Comparison of ENCODE assay signal across 1 cellular context in the genomic region with DNA sequence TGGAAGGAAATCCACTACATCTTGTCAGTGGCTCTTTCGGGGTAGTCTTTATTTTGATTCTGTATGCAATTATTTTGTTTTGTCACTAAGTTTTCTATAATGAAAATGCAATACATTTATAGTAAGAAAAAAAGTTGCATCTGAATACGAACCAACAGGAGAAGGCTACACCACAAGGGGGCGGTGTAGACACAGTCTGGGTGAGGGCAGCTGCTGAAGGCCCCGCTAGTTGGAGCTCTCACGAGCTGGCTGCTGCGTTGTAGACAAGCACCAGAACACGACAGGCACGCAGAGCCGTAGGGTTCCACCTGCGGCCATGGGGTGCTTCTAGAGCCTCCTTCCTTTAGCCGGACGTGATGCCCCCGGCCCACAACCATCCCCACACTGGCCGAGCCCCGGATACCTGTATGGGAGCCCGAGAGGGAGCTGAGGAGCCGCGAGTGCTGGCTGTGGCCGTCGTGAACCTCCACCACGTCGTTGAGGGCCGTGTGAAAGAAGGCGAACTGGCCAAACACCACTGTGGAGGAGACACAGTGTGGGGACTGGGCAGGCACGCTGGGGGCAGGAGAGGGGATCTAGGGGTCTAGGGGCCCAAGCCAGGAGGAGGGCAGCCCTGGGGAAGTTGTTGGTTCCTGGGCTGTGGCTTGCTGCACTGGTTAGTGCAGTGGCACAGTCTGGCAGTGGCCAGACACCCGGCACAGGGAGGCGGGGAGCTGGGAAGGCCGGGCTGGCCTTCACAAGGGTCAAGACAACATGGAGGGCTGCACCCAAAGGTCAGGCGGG.
A peak's percentile ranks its signal among the peaks of the same experiment; 100 is the strongest.
TF ChIP-seq lines count a peak whose summit lies in the region.

No MANE protein-coding gene starts in this region.

TF ChIP-seq in K562, 482 proteins besides CTCF, POLR2A, EP300 and RAD21 (continued from another document):
- TF ChIP-seq KAT7 (CRISPR knock-in tag; IDR thresholded peaks at IDR 0.05; ENCODE audit: borderline replicate concordance) (no peak), JUND (IDR thresholded peaks at IDR 0.05; ENCODE audit: borderline replicate concordance, low read depth, low read length) (0 out of 2 replicates have a peak, but pooled peaks have one; percentile 36), JUND (tag; IDR thresholded peaks at IDR 0.05; ENCODE audit: borderline replicate concordance, low read depth, low read length) (no peak), DIDO1 (tag; IDR thresholded peaks at IDR 0.05; ENCODE audit: low read depth) (no peak), XRCC5 (IDR thresholded peaks at IDR 0.05; ENCODE audit: low read depth, low read length) (peak; percentile 88), SMAD4 (CRISPR knock-in tag; conservative IDR thresholded peaks at IDR 0.05) (0 out of 2 replicates have a peak, but pooled peaks have one; percentile 42), NFYB (IDR thresholded peaks at IDR 0.05; ENCODE audit: extremely low read depth, insufficient read length) (no peak), RB1 (IDR thresholded peaks at IDR 0.05; ENCODE audit: low read depth) (peak; percentile 38; the same call in 1 of the 2 replicates), ERF (CRISPR knock-in tag; IDR thresholded peaks at IDR 0.05) (no peak), TEAD1 (CRISPR knock-in tag; IDR thresholded peaks at IDR 0.05) (0 out of 4 replicates have a peak, but pooled peaks of 1 of the 2 experiments have one; percentile 48), HCFC1 (IDR thresholded peaks at IDR 0.05; ENCODE audit: low read depth, low read length) (0 out of 2 replicates have a peak, but pooled peaks have one; percentile 16), CXXC5 (CRISPR knock-in tag; IDR thresholded peaks at IDR 0.05) (peak; percentile 59; the same call in 1 of the 2 replicates), CHD1 (IDR thresholded peaks at IDR 0.05; ENCODE audit: low read length) (no peak), TAF7 (tag; IDR thresholded peaks at IDR 0.05) (no peak), RCOR1 (IDR thresholded peaks at IDR 0.05; ENCODE audit: borderline replicate concordance in 1 of 2, low read depth in 2 of 2, low read length in 2 of 2) (0 out of 4 replicates have a peak, but pooled peaks of 1 of the 2 experiments have one; percentile 30), KDM5B (IDR thresholded peaks at IDR 0.05; ENCODE audit: insufficient replicate concordance, low read depth, low read length) (no peak), BHLHE40 (IDR thresholded peaks at IDR 0.05; ENCODE audit: low read length) (peak; percentile 44; the same call in 1 of the 2 replicates), TAF9B (IDR thresholded peaks at IDR 0.05; ENCODE audit: partially characterized antibody) (no peak)
- TF ChIP-seq, protein P1, sequence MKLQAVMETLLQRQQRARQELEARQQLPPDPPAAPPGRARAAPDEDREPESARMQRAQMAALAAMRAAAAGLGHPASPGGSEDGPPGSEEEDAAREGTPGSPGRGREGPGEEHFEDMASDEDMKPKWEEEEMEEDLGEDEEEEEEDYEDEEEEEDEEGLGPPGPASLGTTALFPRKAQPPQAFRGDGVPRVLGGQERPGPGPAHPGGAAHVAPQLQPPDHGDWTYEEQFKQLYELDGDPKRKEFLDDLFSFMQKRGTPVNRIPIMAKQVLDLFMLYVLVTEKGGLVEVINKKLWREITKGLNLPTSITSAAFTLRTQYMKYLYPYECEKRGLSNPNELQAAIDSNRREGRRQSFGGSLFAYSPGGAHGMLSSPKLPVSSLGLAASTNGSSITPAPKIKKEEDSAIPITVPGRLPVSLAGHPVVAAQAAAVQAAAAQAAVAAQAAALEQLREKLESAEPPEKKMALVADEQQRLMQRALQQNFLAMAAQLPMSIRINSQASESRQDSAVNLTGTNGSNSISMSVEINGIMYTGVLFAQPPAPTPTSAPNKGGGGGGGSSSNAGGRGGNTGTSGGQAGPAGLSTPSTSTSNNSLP (IDR thresholded peaks at IDR 0.05; ENCODE audit: borderline replicate concordance, low read depth, low read length): no peak
- TF ChIP-seq, protein P2, sequence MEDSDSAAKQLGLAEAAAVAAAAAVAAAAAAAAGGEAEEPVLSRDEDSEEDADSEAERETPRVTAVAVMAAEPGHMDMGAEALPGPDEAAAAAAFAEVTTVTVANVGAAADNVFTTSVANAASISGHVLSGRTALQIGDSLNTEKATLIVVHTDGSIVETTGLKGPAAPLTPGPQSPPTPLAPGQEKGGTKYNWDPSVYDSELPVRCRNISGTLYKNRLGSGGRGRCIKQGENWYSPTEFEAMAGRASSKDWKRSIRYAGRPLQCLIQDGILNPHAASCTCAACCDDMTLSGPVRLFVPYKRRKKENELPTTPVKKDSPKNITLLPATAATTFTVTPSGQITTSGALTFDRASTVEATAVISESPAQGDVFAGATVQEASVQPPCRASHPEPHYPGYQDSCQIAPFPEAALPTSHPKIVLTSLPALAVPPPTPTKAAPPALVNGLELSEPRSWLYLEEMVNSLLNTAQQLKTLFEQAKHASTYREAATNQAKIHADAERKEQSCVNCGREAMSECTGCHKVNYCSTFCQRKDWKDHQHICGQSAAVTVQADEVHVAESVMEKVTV (CRISPR knock-in tag; IDR thresholded peaks at IDR 0.05): peak; percentile 62
- TF ChIP-seq, protein P3, sequence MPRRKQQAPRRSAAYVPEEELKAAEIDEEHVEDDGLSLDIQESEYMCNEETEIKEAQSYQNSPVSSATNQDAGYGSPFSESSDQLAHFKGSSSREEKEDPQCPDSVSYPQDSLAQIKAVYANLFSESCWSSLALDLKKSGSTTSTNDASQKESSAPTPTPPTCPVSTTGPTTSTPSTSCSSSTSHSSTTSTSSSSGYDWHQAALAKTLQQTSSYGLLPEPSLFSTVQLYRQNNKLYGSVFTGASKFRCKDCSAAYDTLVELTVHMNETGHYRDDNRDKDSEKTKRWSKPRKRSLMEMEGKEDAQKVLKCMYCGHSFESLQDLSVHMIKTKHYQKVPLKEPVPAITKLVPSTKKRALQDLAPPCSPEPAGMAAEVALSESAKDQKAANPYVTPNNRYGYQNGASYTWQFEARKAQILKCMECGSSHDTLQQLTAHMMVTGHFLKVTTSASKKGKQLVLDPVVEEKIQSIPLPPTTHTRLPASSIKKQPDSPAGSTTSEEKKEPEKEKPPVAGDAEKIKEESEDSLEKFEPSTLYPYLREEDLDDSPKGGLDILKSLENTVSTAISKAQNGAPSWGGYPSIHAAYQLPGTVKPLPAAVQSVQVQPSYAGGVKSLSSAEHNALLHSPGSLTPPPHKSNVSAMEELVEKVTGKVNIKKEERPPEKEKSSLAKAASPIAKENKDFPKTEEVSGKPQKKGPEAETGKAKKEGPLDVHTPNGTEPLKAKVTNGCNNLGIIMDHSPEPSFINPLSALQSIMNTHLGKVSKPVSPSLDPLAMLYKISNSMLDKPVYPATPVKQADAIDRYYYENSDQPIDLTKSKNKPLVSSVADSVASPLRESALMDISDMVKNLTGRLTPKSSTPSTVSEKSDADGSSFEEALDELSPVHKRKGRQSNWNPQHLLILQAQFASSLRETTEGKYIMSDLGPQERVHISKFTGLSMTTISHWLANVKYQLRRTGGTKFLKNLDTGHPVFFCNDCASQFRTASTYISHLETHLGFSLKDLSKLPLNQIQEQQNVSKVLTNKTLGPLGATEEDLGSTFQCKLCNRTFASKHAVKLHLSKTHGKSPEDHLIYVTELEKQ (CRISPR knock-in tag; IDR thresholded peaks at IDR 0.05): no peak
